ENCODE assay signal across 8 cellular contexts in genomic region chr17:78355701-78356100, GRCh38. TPM values are rescaled to one million over a fixed set of nuclear protein-coding genes. Genes with fewer than 3 reads are reported as not detected.
A peak's percentile ranks its signal among the peaks of the same experiment; 100 is the strongest.
DNase-seq lines count a peak whose midpoint lies in the region; ATAC-seq and TF ChIP-seq lines count a peak whose summit lies in the region.

No MANE protein-coding gene starts in this region.

- 33% methylated on average over 3 of the region's 3 CpGs for WGBS in right lobe of liver (ENCODE audit: insufficient coverage, low coverage, low lambda C conversion rate, missing lambda C conversion rate)
- WGBS in tibial nerve, 2 donors: 70 to 75% methylated on average over 3 of the region's 3 CpGs

- no peaks in the 10 kb centered on the region for H3K9me3 Mint-ChIP-seq in activated T-cell treated with anti-CD3 and anti-CD28 coated beads, Interleukin-2, amount 50 U/mL, for 4 hours

- H3K4me3 ChIP-seq in ascending aorta: no peak overlapping the region
- peak overlapping the region in 1 of 3 donors; percentile 5 for H3K4me3 ChIP-seq in right lobe of liver
- H3K4me3 ChIP-seq in tibial nerve: no peak overlapping the region

- no peak for ATAC-seq in activated T-cell treated with anti-CD3 and anti-CD28 coated beads, Interleukin-2, amount 50 U/mL, for 4 hours
- peak in 3 of 4 donors; percentile 1 to 24 (median 3) for ATAC-seq in right lobe of liver
- no peak for ATAC-seq in GM19397 (IDR thresholded peaks at IDR 0.05; ENCODE audit: unreplicated experiment)

- intact Hi-C loops in ascending aorta (cut with DNase I): no loop called here
- intact Hi-C loops in right lobe of liver (cut with DNase I): no loop called here

- TF ChIP-seq CTCF in ascending aorta (IDR thresholded peaks at IDR 0.05) (no peak), right lobe of liver (IDR thresholded peaks at IDR 0.05) (no peak), tibial nerve (IDR thresholded peaks at IDR 0.05) (no peak)

- DNase-seq in activated T-cell treated with anti-CD3 and anti-CD28 coated beads, Interleukin-2, amount 50 U/mL, for 4 hours: no peak
- DNase-seq in activated T-cell treated with anti-CD3 and anti-CD28 coated beads, Interleukin-2, amount 50 U/mL, for 48 hours: no peak
- DNase-seq in ascending aorta (ENCODE audit: low spot score in 2 of 2) (no peak), right lobe of liver (peak; percentile 76 to 86 (median 78)), tibial nerve (ENCODE audit: low spot score in 2 of 2) (no peak), NCI-H128 (lab: John Stamatoyannopoulos, UW; ENCODE audit: unreplicated experiment) (no peak), medulla oblongata (ENCODE audit: extremely low spot score) (no peak)

- peaks cover 10 to 69% of the 10 kb centered on the region in 2 donors for H3K4me1 ChIP-seq in ascending aorta
- H3K4me1 ChIP-seq in right lobe of liver: peaks cover 0 to 79% (median 27%) of the 10 kb centered on the region in 4 donors
- peaks cover 3 to 85% (median 60%) of the 10 kb centered on the region in 4 donors for H3K4me1 ChIP-seq in tibial nerve

- H3K4me1 Mint-ChIP-seq in activated T-cell treated with anti-CD3 and anti-CD28 coated beads, Interleukin-2, amount 50 U/mL, for 4 hours (ENCODE audit: low read depth): peaks cover 48% of the 10 kb centered on the region

- H3K27ac ChIP-seq in ascending aorta (peak overlapping the region; percentile 78 to 98), right lobe of liver (peak overlapping the region; percentile 19 to 88 (median 68)), tibial nerve (peak overlapping the region; percentile 12 to 96 (median 96))

- no peaks in the 10 kb centered on the region for H3K27me3 Mint-ChIP-seq in activated T-cell treated with anti-CD3 and anti-CD28 coated beads, Interleukin-2, amount 50 U/mL, for 4 hours (ENCODE audit: low read depth)

- TF ChIP-seq EP300 in tibial nerve (IDR thresholded peaks at IDR 0.05): no peak

- no peak for TF ChIP-seq POLR2A in right lobe of liver (IDR thresholded peaks at IDR 0.05)
- TF ChIP-seq POLR2A in tibial nerve (IDR thresholded peaks at IDR 0.05): no peak

- H3K9me3 ChIP-seq in ascending aorta (no peaks in the 10 kb centered on the region), right lobe of liver (no peaks in the 10 kb centered on the region), tibial nerve (no peaks in the 10 kb centered on the region)

- peak overlapping the region; percentile 91 for H3K4me3 Mint-ChIP-seq in activated T-cell treated with anti-CD3 and anti-CD28 coated beads, Interleukin-2, amount 50 U/mL, for 4 hours

- H3K27me3 ChIP-seq in ascending aorta: no peaks in the 10 kb centered on the region
- H3K27me3 ChIP-seq in right lobe of liver: no peaks in the 10 kb centered on the region
- no peaks in the 10 kb centered on the region for H3K27me3 ChIP-seq in tibial nerve

- peaks cover 11 to 29% of the 10 kb centered on the region in 2 donors for H3K36me3 ChIP-seq in ascending aorta
- H3K36me3 ChIP-seq in right lobe of liver: peaks cover 0 to 18% (median 2%) of the 10 kb centered on the region in 4 donors
- peaks cover 0 to 36% (median 6%) of the 10 kb centered on the region in 3 donors for H3K36me3 ChIP-seq in tibial nerve

- H3K36me3 Mint-ChIP-seq in activated T-cell treated with anti-CD3 and anti-CD28 coated beads, Interleukin-2, amount 50 U/mL, for 4 hours (ENCODE audit: insufficient read depth): peaks cover 24% of the 10 kb centered on the region

RNA-seq across cellular contexts. Expression of gene SOCS3, which starts 4.2 kb away (rescaled TPM):
- 100 to 1,000 TPM; 118 to 143 (median 136) TPM for total RNA-seq in activated T-cell treated with anti-CD3 and anti-CD28 coated beads, Interleukin-2, amount 50 U/mL, for 4 hours
- total RNA-seq in ascending aorta (620 TPM), right lobe of liver (10 to 100 TPM in 4 of 6 experiments, 1 to 10 TPM in 2; 1.2 to 87.3 (median 24.1) TPM), tibial nerve (10 to 100 TPM; 23.7 to 76.5 (median 59.7) TPM)

RNA-seq across cellular contexts. Expression of gene PGS1, which starts 22.7 kb away (rescaled TPM):
- 10 to 100 TPM; 47.4 to 51.7 (median 47.5) TPM for total RNA-seq in activated T-cell treated with anti-CD3 and anti-CD28 coated beads, Interleukin-2, amount 50 U/mL, for 4 hours
- 41.8 TPM for total RNA-seq in ascending aorta
- total RNA-seq in right lobe of liver: 10 to 100 TPM in 5 of 6 experiments, 1 to 10 TPM in 1; 8.8 to 17.5 (median 13.4) TPM
- 100 to 1,000 TPM in 1 of 4 donors, 10 to 100 TPM in 3; 41.9 to 105 (median 53.2) TPM for total RNA-seq in tibial nerve

Comparison
In these comparisons a context has a peak if more than half of its experiments do, and no peak if none do; other contexts are left out.
1. ATAC-seq: peak in right lobe of liver (3 of 4); none in activated T-cell treated with anti-CD3 and anti-CD28 coated beads, Interleukin-2, amount 50 U/mL, for 4 hours (0 of 2) and GM19397 (single experiment).
2. DNase-seq: peak in right lobe of liver (3 of 3); none in activated T-cell treated with anti-CD3 and anti-CD28 coated beads, Interleukin-2, amount 50 U/mL, for 4 hours (single experiment), activated T-cell treated with anti-CD3 and anti-CD28 coated beads, Interleukin-2, amount 50 U/mL, for 48 hours (0 of 2), ascending aorta (0 of 2), tibial nerve (0 of 2), NCI-H128 (single experiment) and medulla oblongata (single experiment).
3. Peak in every context shown above with its lines, with median percentiles within 50 percentile points of each other: H3K27ac ChIP-seq.